In genomic region chr20:40931348-40932044, GRCh38 we compare ENCODE assay signal across 19 cellular contexts.
DNase-seq lines count a peak whose midpoint lies in the region; ATAC-seq and TF ChIP-seq lines count a peak whose summit lies in the region.
"Had no signal": no experiment of that assay in that cellular context is flagged by ENCODE, and none has a peak within 500 bp of the region (broad histone marks: within the 10 kb centered on the region; RNA-seq: fewer than 3 reads in every experiment).

No MANE protein-coding gene starts in this region.

- peak overlapping the region; percentile 77 for H3K9ac ChIP-seq in Loucy (ENCODE audit: low read depth, low read length, poor library complexity, severe bottlenecking)
- H3K9ac ChIP-seq: SK-N-SH had no signal

- peak overlapping the region; percentile 66 for H3K4me2 ChIP-seq in Loucy (ENCODE audit: low read depth, low read length, poor library complexity, severe bottlenecking)
- H3K4me2 ChIP-seq: SK-N-SH had no signal

- H3F3A ChIP-seq in Loucy (ENCODE audit: low read depth), result 0 out of 2 replicates have a peak, but pooled peaks cover 7% of the 10 kb centered on the region

- WGBS in testis, 2 donors, result 70 to 76% methylated on average over 5 of the region's 5 CpGs

- H3K4me1 ChIP-seq in Loucy (ENCODE audit: insufficient read depth, low read length, poor library complexity, severe bottlenecking) (peaks cover 57% of the 10 kb centered on the region), testis (no peaks in the 10 kb centered on the region)
- no peaks in the 10 kb centered on the region for H3K4me1 ChIP-seq in effector memory CD4-positive, alpha-beta T cell (ENCODE audit: control insufficient read depth, insufficient read depth, low read length, poor library complexity, severe bottlenecking)
- H3K4me1 ChIP-seq: Peyer's patch had no signal

- H3K27me3 ChIP-seq in Loucy (ENCODE audit: insufficient read depth, low read length, poor library complexity, severe bottlenecking) (no peaks in the 10 kb centered on the region), testis (no peaks in the 10 kb centered on the region)
- no peaks in the 10 kb centered on the region for H3K27me3 ChIP-seq in effector memory CD4-positive, alpha-beta T cell (replicated peaks; ENCODE audit: control insufficient read depth, insufficient read depth, low read length, poor library complexity, severe bottlenecking)
- H3K27me3 ChIP-seq: Peyer's patch had no signal

- H2AFZ ChIP-seq in Loucy (ENCODE audit: low read length), result no peak overlapping the region; the same call in 1 of the 2 replicates

- H3K4me3 ChIP-seq in GM12865 (ENCODE audit: low read depth, low read length) (no peak overlapping the region), Loucy (ENCODE audit: low read length, poor library complexity, severe bottlenecking) (peak overlapping the region; percentile 53), testis (no peak overlapping the region)
- H3K4me3 ChIP-seq in effector memory CD4-positive, alpha-beta T cell (ENCODE audit: insufficient read depth, low read depth, low read length, poor library complexity, severe bottlenecking), result no peak overlapping the region
- H3K4me3 ChIP-seq: Peyer's patch had no signal

- no peaks in the 10 kb centered on the region for H3K9me3 ChIP-seq in Loucy (ENCODE audit: insufficient read depth, low read depth, low read length)
- no peaks in the 10 kb centered on the region for H3K9me3 ChIP-seq in effector memory CD4-positive, alpha-beta T cell (ENCODE audit: control insufficient read depth, low read length)
- no peaks in the 10 kb centered on the region for H3K9me3 ChIP-seq in testis
- H3K9me3 ChIP-seq: Peyer's patch, SK-N-SH had no signal

- TF ChIP-seq CTCF in GM12865 (IDR thresholded peaks at IDR 0.05; ENCODE audit: insufficient read depth, low read depth, low read length, missing control alignments), result no peak
- TF ChIP-seq CTCF in Loucy (conservative IDR thresholded peaks at IDR 0.05; ENCODE audit: low read length), result no peak
- no peak for TF ChIP-seq CTCF in testis (IDR thresholded peaks at IDR 0.05)

- H4K20me1 ChIP-seq in Loucy (ENCODE audit: insufficient read depth, low read length, poor library complexity, severe bottlenecking), result no peaks in the 10 kb centered on the region

- H3K36me3 ChIP-seq in Loucy (ENCODE audit: insufficient read depth, low read length) (no peaks in the 10 kb centered on the region), testis (ENCODE audit: low read depth, missing control alignments) (no peaks in the 10 kb centered on the region)
- H3K36me3 ChIP-seq in effector memory CD4-positive, alpha-beta T cell (ENCODE audit: control insufficient read depth, insufficient read depth, low read length), result no peaks in the 10 kb centered on the region
- H3K36me3 ChIP-seq: Peyer's patch had no signal

- H3K79me2 ChIP-seq in Loucy (ENCODE audit: insufficient read depth, low read length), result no peaks in the 10 kb centered on the region

- H3K9me2 ChIP-seq in Loucy (replicated peaks; ENCODE audit: low read depth, low read length), result no peaks in the 10 kb centered on the region
- H3K9me2 ChIP-seq: SK-N-SH had no signal

- DNase-seq in GM12865 (ENCODE audit: low read depth) (peak; percentile 40), superior temporal gyrus (ENCODE audit: extremely low spot score) (peak; percentile 46), testis (no peak)
- no peak for DNase-seq in effector memory CD4-positive, alpha-beta T cell
- DNase-seq: AML-193; Calu3; CD4-positive, alpha-beta T cell; DMS53; KBM-7; MM.1S; NCI-H1105; NCI-H187; NCI-H510A; Peyer's patch; SHP77; SK-N-SH had no signal

- intact Hi-C loops in testis (cut with DNase I; ENCODE audit: low total_unique reads), result no loop called here

- H3K27ac ChIP-seq in effector memory CD4-positive, alpha-beta T cell (ENCODE audit: insufficient read depth, low read length, poor library complexity, severe bottlenecking), result no peak overlapping the region
- H3K27ac ChIP-seq in testis, result no peak overlapping the region
- H3K27ac ChIP-seq: Peyer's patch had no signal

- peak; percentile 55 for TF ChIP-seq POLR2A in Raji (IDR thresholded peaks at IDR 0.05; ENCODE audit: insufficient read depth, low read depth, low read length)
- TF ChIP-seq POLR2A in testis (IDR thresholded peaks at IDR 0.05), result no peak

- no peak for ATAC-seq in GM19324 (IDR thresholded peaks at IDR 0.05; ENCODE audit: low FRiP score, unreplicated experiment)

Comparison
In these comparisons a context has a peak if more than half of its experiments do, and no peak if none do; other contexts are left out.
1. DNase-seq: peak in GM12865 (single experiment) and superior temporal gyrus (single experiment); none in effector memory CD4-positive, alpha-beta T cell (0 of 3) and testis (single experiment).